1 cellular context compared by ENCODE assay signal in genomic region chr1:40353081-40353480, GRCh38.
TF ChIP-seq lines count a peak whose summit lies in the region.

No MANE protein-coding gene starts in this region.

TF ChIP-seq in H1, 55 proteins besides CTCF, POLR2A, EP300 and RAD21:
- TF ChIP-seq BACH1 (IDR thresholded peaks at IDR 0.05; ENCODE audit: low read length), result no peak
- TF ChIP-seq HDAC2 (IDR thresholded peaks at IDR 0.05; ENCODE audit: borderline replicate concordance in 1 of 2, low read depth in 2 of 2, low read length in 2 of 2), result no peak
- TF ChIP-seq TBP (IDR thresholded peaks at IDR 0.05; ENCODE audit: low read depth, low read length), result no peak
- TF ChIP-seq MAX (IDR thresholded peaks at IDR 0.05), result no peak
- TF ChIP-seq CTBP2 (IDR thresholded peaks at IDR 0.05; ENCODE audit: borderline replicate concordance, insufficient read depth, insufficient read length, low read length), result no peak
- no peak for TF ChIP-seq CBX5 (IDR thresholded peaks at IDR 0.05; ENCODE audit: low read depth, low read length)
- TF ChIP-seq SP2 (IDR thresholded peaks at IDR 0.05; ENCODE audit: low read length), result no peak
- TF ChIP-seq FOSL1 (IDR thresholded peaks at IDR 0.05; ENCODE audit: insufficient read depth, low read depth, low read length), result no peak
- TF ChIP-seq KDM5A (IDR thresholded peaks at IDR 0.05; ENCODE audit: low read length), result no peak
- no peak for TF ChIP-seq CHD2 (IDR thresholded peaks at IDR 0.05; ENCODE audit: low read length)
- TF ChIP-seq POU5F1 (IDR thresholded peaks at IDR 0.05; ENCODE audit: low read depth, low read length), result no peak
- TF ChIP-seq NRF1 (IDR thresholded peaks at IDR 0.05; ENCODE audit: low read depth, low read length), result no peak
- TF ChIP-seq SRF (IDR thresholded peaks at IDR 0.05; ENCODE audit: low read depth, low read length), result no peak
- TF ChIP-seq SP1 (IDR thresholded peaks at IDR 0.05; ENCODE audit: low read depth, low read length), result no peak
- no peak for TF ChIP-seq KDM1A (IDR thresholded peaks at IDR 0.05; ENCODE audit: borderline replicate concordance, low read length)
- no peak for TF ChIP-seq SIX5 (IDR thresholded peaks at IDR 0.05; ENCODE audit: low read depth, low read length)
- no peak for TF ChIP-seq YY1 (IDR thresholded peaks at IDR 0.05; ENCODE audit: low read depth, low read length)
- TF ChIP-seq HDAC6 (IDR thresholded peaks at IDR 0.05; ENCODE audit: low read depth, low read length), result no peak
- no peak for TF ChIP-seq NANOG (IDR thresholded peaks at IDR 0.05; ENCODE audit: insufficient read depth, low read depth, low read length, poor library complexity, severe bottlenecking)
- no peak for TF ChIP-seq EZH2 (IDR thresholded peaks at IDR 0.05; ENCODE audit: low read depth, low read length, severe bottlenecking)
